ENCODE assay signal across 9 cellular contexts in the genomic region with DNA sequence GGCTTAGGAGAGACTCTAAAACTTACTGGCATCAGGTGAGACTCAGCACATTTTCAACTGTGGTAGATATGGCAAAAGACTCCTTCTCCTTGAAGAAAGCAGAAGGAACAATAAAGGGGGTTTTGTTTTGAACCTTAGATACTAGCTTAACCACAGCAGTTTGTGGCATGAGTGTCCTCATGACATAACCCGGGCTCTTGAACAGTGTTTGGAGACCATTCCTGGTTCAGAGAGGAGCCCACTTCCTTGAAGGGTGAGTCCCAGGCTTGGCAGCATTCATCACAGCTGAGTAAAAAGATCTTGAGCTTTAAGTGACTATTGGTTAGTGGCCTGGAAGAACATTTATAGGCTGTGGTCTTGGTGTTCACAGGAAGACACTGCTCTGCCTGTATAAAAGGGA.
"Had no signal": no experiment of that assay in that cellular context is flagged by ENCODE, and none has a peak within 500 bp of the region (broad histone marks: within the 10 kb centered on the region; RNA-seq: fewer than 3 reads in every experiment).

No MANE protein-coding gene starts in this region.

- H3K4me3 ChIP-seq: GM23248, HAP-1 had no signal

- DNase-seq: GM23248, GOT3, H7, HFFc6, IMR-90, KG1 had no signal

- ATAC-seq: HCT116 had no signal

- H3K4me1 ChIP-seq: HAP-1 had no signal

- H3K9me3 ChIP-seq: HAP-1 had no signal

- H2AFZ ChIP-seq: GM23248 had no signal

- H3K27ac Mint-ChIP-seq: HFFc6 had no signal

- H3K36me3 ChIP-seq: HAP-1 had no signal

- H3K4me3 Mint-ChIP-seq: HFFc6 had no signal

- H3K9ac ChIP-seq: GM23248 had no signal

- H3K27ac ChIP-seq: GM23248, HL-60 had no signal
